In genomic region chr1:145215831-145216230, GRCh38 we compare ENCODE assay signal across 8 cellular contexts. TPM values are rescaled to one million over a fixed set of nuclear protein-coding genes. Genes with fewer than 3 reads are reported as not detected.
DNase-seq lines count a peak whose midpoint lies in the region; TF ChIP-seq lines count a peak whose summit lies in the region.
"Not testable (repeated sequence)": the region's sequence is repeated elsewhere in the genome, so short reads cannot be mapped to it uniquely, and the experiment has no call there.

No MANE protein-coding gene starts in this region.

- DNase-seq in DMS53 (lab: John Stamatoyannopoulos, UW) (peak; percentile 66), T-helper 1 cell (peak; percentile 15 to 39 (median 22)), activated gamma-delta T cell treated with Interleukin-2 at 50 U/mL for 16 hours (peak; percentile 20), endodermal cell (peak; percentile 72), islet precursor cell (peak; percentile 65), posterior cingulate gyrus (peak in 6 of 10 donors; percentile 10 to 88 (median 26))
- not testable (repeated sequence) for DNase-seq in LNCaP clone FGC (ENCODE audit: low read depth)

- H3K9me3 Mint-ChIP-seq in endodermal cell, result not testable (repeated sequence)

- H3K4me3 Mint-ChIP-seq in endodermal cell, result peak overlapping the region; percentile 57

- TF ChIP-seq CTCF in LNCaP clone FGC (IDR thresholded peaks at IDR 0.05; ENCODE audit: control insufficient read depth, extremely low read depth, insufficient read depth); endodermal cell (conservative IDR thresholded peaks at IDR 0.05): not testable (repeated sequence)

- H3K27ac ChIP-seq in endodermal cell (ENCODE audit: low read depth, low read length); subcutaneous abdominal adipose tissue (ENCODE audit: low read depth, low read length): not testable (repeated sequence)

- not testable (repeated sequence) for H3K27me3 ChIP-seq in endodermal cell (ENCODE audit: control insufficient read depth, insufficient read depth, low read length, poor library complexity, severe bottlenecking); subcutaneous abdominal adipose tissue (ENCODE audit: control insufficient read depth in 5 of 5, insufficient read depth in 4 of 5, low read length in 5 of 5)

- H3K27me3 Mint-ChIP-seq in endodermal cell (ENCODE audit: insufficient read depth), result not testable (repeated sequence)

- not testable (repeated sequence) for H3K9ac ChIP-seq in endodermal cell (ENCODE audit: extremely low read depth, low read length, poor library complexity, severe bottlenecking); subcutaneous abdominal adipose tissue (ENCODE audit: low read length in 5 of 5)

- H3K9me3 ChIP-seq in endodermal cell (ENCODE audit: control insufficient read depth, low read length); subcutaneous abdominal adipose tissue (ENCODE audit: control insufficient read depth in 5 of 5, low read length in 5 of 5): not testable (repeated sequence)

- WGBS in endodermal cell (ENCODE audit: insufficient coverage in 1 of 2, insufficient read length in 1 of 2), 2 experiments, result 1% methylated on average over 25 of the region's 36 CpGs; no CpG with 5 or more reads in 1 of the 2 experiments

- H3K36me3 Mint-ChIP-seq in endodermal cell (ENCODE audit: low read depth), result not testable (repeated sequence)

- intact Hi-C loops in posterior cingulate gyrus (cut with DNase I), result not testable (repeated sequence)

- not testable (repeated sequence) for H3K4me1 Mint-ChIP-seq in endodermal cell

- H3K27ac Mint-ChIP-seq in endodermal cell, result not testable (repeated sequence)

- peak overlapping the region; percentile 52 for H3K4me3 ChIP-seq in LNCaP clone FGC (ENCODE audit: low read depth, low read length)
- H3K4me3 ChIP-seq in endodermal cell (ENCODE audit: low read length), result peak overlapping the region; percentile 64
- peak overlapping the region in 4 of 5 donors; percentile 55 to 69 (median 59) for H3K4me3 ChIP-seq in subcutaneous abdominal adipose tissue (ENCODE audit: low read depth in 1 of 5, low read length in 5 of 5)

- H3K36me3 ChIP-seq in endodermal cell (ENCODE audit: control insufficient read depth, insufficient read depth, low read length); subcutaneous abdominal adipose tissue (ENCODE audit: control insufficient read depth in 5 of 5, insufficient read depth in 5 of 5, low read length in 5 of 5): not testable (repeated sequence)

- H3K4me1 ChIP-seq in endodermal cell (ENCODE audit: control insufficient read depth, insufficient read depth, low read length); subcutaneous abdominal adipose tissue (ENCODE audit: control insufficient read depth in 5 of 5, insufficient read depth in 5 of 5, low read length in 5 of 5): not testable (repeated sequence)

RNA-seq across cellular contexts. Expression of gene PPIAL4D, which starts 26.1 kb away (rescaled TPM):
- total RNA-seq in endodermal cell, result not detected
- not detected for polyA plus RNA-seq in endodermal cell (2013, experiment 1 of 2)
- polyA plus RNA-seq in endodermal cell (2013, experiment 2 of 2), result not detected
